Comparison of ENCODE assay signal across 28 cellular contexts in genomic region chr14:45361727-45362126, GRCh38.
"Had no signal": no experiment of that assay in that cellular context is flagged by ENCODE, and none has a peak within 500 bp of the region (broad histone marks: within the 10 kb centered on the region; RNA-seq: fewer than 3 reads in every experiment).

No MANE protein-coding gene starts in this region.

- H3K4me3 Mint-ChIP-seq: dendritic cell treated with granulocyte-macrophage colony-stimulating factor and Interleukin-4, amounts not matched to agents 40 ng/mL and 50 ng/mL, for 4 days; endodermal cell; immature natural killer cell; memory B cell; naive thymus-derived CD4-positive, alpha-beta T cell; nephron; neural progenitor cell; stimulated activated naive B cell treated with anti-CD40 and anti-IgM and Interleukin-4, amounts not matched to agents 10 μg/mL and 1 μg/mL and 100 μg/mL, for 72 hours; stimulated activated naive CD8-positive, alpha-beta T cell treated with anti-CD3 and anti-CD28 coated beads, Interleukin-15, Interleukin-2, amounts not matched to agents 100 ng/mL and 50 ng/mL, for 24 hours had no signal

- H3K9me3 ChIP-seq: colonic mucosa, esophagus squamous epithelium, lower lobe of right lung, right lobe of liver, thoracic aorta, tibial nerve, upper lobe of right lung, vagina had no signal

- FAIRE-seq: frontal cortex, small intestine had no signal

- H3K27me3 ChIP-seq: colonic mucosa, esophagus squamous epithelium, neural progenitor cell, right lobe of liver, tibial nerve, upper lobe of right lung, vagina had no signal

- H3K36me3 ChIP-seq: colonic mucosa, esophagus squamous epithelium, lower lobe of right lung, neural progenitor cell, right lobe of liver, thoracic aorta, tibial nerve, upper lobe of right lung, vagina had no signal

- H3K4me3 ChIP-seq: colonic mucosa, esophagus squamous epithelium, lower lobe of right lung, neural progenitor cell, right lobe of liver, thoracic aorta, tibial nerve, upper lobe of right lung, vagina had no signal

- H3K36me3 Mint-ChIP-seq: immature natural killer cell; memory B cell; naive thymus-derived CD4-positive, alpha-beta T cell; neural progenitor cell; stimulated activated naive B cell treated with anti-CD40 and anti-IgM and Interleukin-4, amounts not matched to agents 10 μg/mL and 1 μg/mL and 100 μg/mL, for 72 hours had no signal

- DNase-seq: colonic mucosa; effector CD8-positive, alpha-beta T cell; endodermal cell; esophagus squamous epithelium; hypothalamus; immature natural killer cell; islet precursor cell; left ventricle myocardium superior; lower lobe of right lung; midbrain; naive thymus-derived CD4-positive, alpha-beta T cell; right lobe of liver; small intestine; stimulated activated CD4-positive, alpha-beta T cell treated with anti-CD3 and anti-CD28 coated beads, Interleukin-15, amount 100 ng/mL, for 24 hours; stimulated activated CD4-positive, alpha-beta T cell treated with anti-CD3 and anti-CD28 coated beads, Interleukin-2, amount 100 ng/mL, for 48 hours; stimulated activated naive B cell treated with anti-CD40 and anti-IgM and Interleukin-4, amounts not matched to agents 10 μg/mL and 1 μg/mL and 100 μg/mL, for 72 hours; upper lobe of right lung had no signal

- H3K27ac Mint-ChIP-seq: dendritic cell treated with granulocyte-macrophage colony-stimulating factor and Interleukin-4, amounts not matched to agents 40 ng/mL and 50 ng/mL, for 4 days; endodermal cell; immature natural killer cell; memory B cell; naive thymus-derived CD4-positive, alpha-beta T cell; nephron; neural progenitor cell; progenitor cell of endocrine pancreas; stimulated activated naive B cell treated with anti-CD40 and anti-IgM and Interleukin-4, amounts not matched to agents 10 μg/mL and 1 μg/mL and 100 μg/mL, for 72 hours; stimulated activated naive CD8-positive, alpha-beta T cell treated with anti-CD3 and anti-CD28 coated beads, Interleukin-15, Interleukin-2, amounts not matched to agents 100 ng/mL and 50 ng/mL, for 24 hours had no signal

- H3K9me3 Mint-ChIP-seq: dendritic cell treated with granulocyte-macrophage colony-stimulating factor and Interleukin-4, amounts not matched to agents 40 ng/mL and 50 ng/mL, for 4 days; endodermal cell; memory B cell; nephron; neural progenitor cell; stimulated activated naive B cell treated with anti-CD40 and anti-IgM and Interleukin-4, amounts not matched to agents 10 μg/mL and 1 μg/mL and 100 μg/mL, for 72 hours; stimulated activated naive CD8-positive, alpha-beta T cell treated with anti-CD3 and anti-CD28 coated beads, Interleukin-15, Interleukin-2, amounts not matched to agents 100 ng/mL and 50 ng/mL, for 24 hours had no signal

- H3K27me3 Mint-ChIP-seq: dendritic cell treated with granulocyte-macrophage colony-stimulating factor and Interleukin-4, amounts not matched to agents 40 ng/mL and 50 ng/mL, for 4 days; memory B cell; naive thymus-derived CD4-positive, alpha-beta T cell; progenitor cell of endocrine pancreas; stimulated activated naive B cell treated with anti-CD40 and anti-IgM and Interleukin-4, amounts not matched to agents 10 μg/mL and 1 μg/mL and 100 μg/mL, for 72 hours; stimulated activated naive CD8-positive, alpha-beta T cell treated with anti-CD3 and anti-CD28 coated beads, Interleukin-15, Interleukin-2, amounts not matched to agents 100 ng/mL and 50 ng/mL, for 24 hours had no signal

- H3K4me1 ChIP-seq: colonic mucosa, esophagus squamous epithelium, lower lobe of right lung, neural progenitor cell, parathyroid adenoma, right lobe of liver, tibial nerve, upper lobe of right lung, vagina had no signal

- H3K4me1 Mint-ChIP-seq: endodermal cell; immature natural killer cell; memory B cell; naive thymus-derived CD4-positive, alpha-beta T cell; neural progenitor cell; stimulated activated naive B cell treated with anti-CD40 and anti-IgM and Interleukin-4, amounts not matched to agents 10 μg/mL and 1 μg/mL and 100 μg/mL, for 72 hours had no signal
